ENCODE assay signal across 20 cellular contexts in the genomic region with DNA sequence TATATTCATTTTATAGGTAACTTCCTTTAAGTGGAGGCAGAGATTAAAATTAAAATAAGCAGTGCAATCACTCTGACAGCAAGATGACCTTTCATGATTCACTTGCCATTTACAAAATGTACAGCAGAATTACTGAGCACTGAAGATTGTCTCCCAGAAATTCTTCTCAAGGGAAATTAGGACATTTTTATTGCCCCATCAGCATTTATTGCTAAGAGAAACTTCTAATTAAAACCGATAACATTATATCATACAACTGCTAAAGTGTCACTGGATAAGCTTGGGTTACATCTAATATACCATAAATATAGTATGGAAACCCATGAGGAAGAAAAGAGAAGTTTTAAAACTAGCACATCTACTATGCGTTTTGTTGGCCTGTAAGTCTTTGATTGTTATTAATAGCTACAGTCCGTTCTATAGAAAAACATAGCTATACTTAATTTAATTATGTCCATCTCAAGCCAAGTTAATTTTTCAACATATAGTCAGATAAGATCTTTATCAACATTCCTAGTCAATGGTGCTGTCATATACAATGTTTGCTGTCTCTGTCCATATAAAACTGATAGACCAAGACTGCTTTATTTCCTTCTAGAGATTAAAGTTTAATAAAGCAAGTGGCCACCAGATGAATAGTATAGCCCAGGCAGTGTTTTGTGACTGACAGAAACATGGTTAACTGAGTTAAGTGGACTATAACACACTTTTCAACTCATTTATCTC.
DNase-seq lines count a peak whose midpoint lies in the region; ATAC-seq, FAIRE-seq and TF ChIP-seq lines count a peak whose summit lies in the region.
"Had no signal": no experiment of that assay in that cellular context is flagged by ENCODE, and none has a peak within 500 bp of the region (broad histone marks: within the 10 kb centered on the region; RNA-seq: fewer than 3 reads in every experiment).

No MANE protein-coding gene starts in this region.

- H2BK5ac ChIP-seq in H1 (ENCODE audit: low read depth, low read length) = no peak overlapping the region

- TF ChIP-seq POLR2A in HepG2 (IDR thresholded peaks at IDR 0.05; ENCODE audit: insufficient read depth in 1 of 2, low read depth in 2 of 2, low read length in 2 of 2) (no peak), right lobe of liver (IDR thresholded peaks at IDR 0.05) (no peak), H1 (IDR thresholded peaks at IDR 0.05; ENCODE audit: control extremely low read depth in 1 of 2, low read depth in 2 of 2, low read length in 2 of 2) (no peak)

- TF ChIP-seq EP300 in HepG2 (IDR thresholded peaks at IDR 0.05; ENCODE audit: low read depth in 2 of 2, low read length in 2 of 2) (no peak), HepG2 (CRISPR knock-in tag; IDR thresholded peaks at IDR 0.05; ENCODE audit: borderline replicate concordance) (no peak), H1 (IDR thresholded peaks at IDR 0.05; ENCODE audit: borderline replicate concordance in 1 of 2, low read depth in 2 of 2, low read length in 2 of 2) (no peak)

- DNase-seq in HepG2 (ENCODE audit: low spot score) (no peak), right lobe of liver (no peak), SK-N-DZ (ENCODE audit: low spot score) (peak; percentile 57), H1 (ENCODE audit: low read depth in 1 of 2, low spot score in 2 of 2) (no peak), GF-D8 (lab: John Stamatoyannopoulos, UW) (no peak), MV-4-11 (lab: John Stamatoyannopoulos, UW) (no peak)
- DNase-seq: 8988T; Calu3; CD8-positive, alpha-beta T cell; DMS 273 treated with DMSO at 0.1 percent for 48 hours; DMS53; DND-41; H7; HFFc6 had no signal

- no peak overlapping the region for H3K56ac ChIP-seq in H1 (replicated peaks; ENCODE audit: insufficient read length, low read depth, low read length)

- no peak overlapping the region for H3K4ac ChIP-seq in H1 (replicated peaks; ENCODE audit: insufficient read length, low read depth, low read length)

- no peak overlapping the region for H2BK12ac ChIP-seq in H1 (ENCODE audit: low read depth, low read length)

- H3K23ac ChIP-seq in H1 (ENCODE audit: insufficient read length) = no peak overlapping the region

- no peak overlapping the region for H4K91ac ChIP-seq in H1 (replicated peaks; ENCODE audit: insufficient read length, low read length)

- no peak overlapping the region for H2BK15ac ChIP-seq in H1 (ENCODE audit: low read length)

- POLR2A ChIA-PET in HepG2 (lab: Yijun Ruan, JAX) = no interaction called here
- POLR2A ChIA-PET in H1 (lab: Charles Lee; ENCODE audit: partially characterized antibody) = no interaction called here

- TF ChIP-seq CTCF in HepG2 (CRISPR knock-in tag; IDR thresholded peaks at IDR 0.05) (no peak), right lobe of liver (IDR thresholded peaks at IDR 0.05) (no peak), H1 (IDR thresholded peaks at IDR 0.05; ENCODE audit: control extremely low read depth in 1 of 3, insufficient read depth in 1 of 3, low read depth in 1 of 3, low read length in 3 of 3) (no peak)

- no peak for TF ChIP-seq RAD21 in HepG2 (CRISPR knock-in tag; IDR thresholded peaks at IDR 0.05)
- no peak for TF ChIP-seq RAD21 in H1 (IDR thresholded peaks at IDR 0.05 in 1 of 2, conservative IDR thresholded peaks at IDR 0.05 in 1 of 2; ENCODE audit: low read depth in 2 of 2, low read length in 2 of 2)

- H2AK5ac ChIP-seq in H1 (ENCODE audit: low read depth, low read length) = no peak overlapping the region

- H4K20me1 ChIP-seq in HepG2 (ENCODE audit: insufficient read depth, low read length) (no peaks in the 10 kb centered on the region), H1 (replicated peaks in 1 of 2; ENCODE audit: control insufficient read depth in 1 of 2, insufficient read depth in 2 of 2, low read length in 2 of 2) (peaks cover 0 to 1% of the 10 kb centered on the region in 2 experiments)
- H4K20me1 ChIP-seq: BLaER1 treated with 17β-estradiol and CSF1 and Interleukin-3, amounts not matched to agents 10 nM and 100 nM had no signal

- H3K9ac ChIP-seq in HepG2 (ENCODE audit: insufficient read depth, low read depth, low read length) (no peak overlapping the region), H1 (replicated peaks in 1 of 4; ENCODE audit: extremely low read depth in 1 of 4, low read depth in 3 of 4, low read length in 3 of 4) (no peak overlapping the region)
- H3K9ac ChIP-seq: BLaER1 treated with 17β-estradiol and CSF1 and Interleukin-3, amounts not matched to agents 10 nM and 100 nM; KMS-11 had no signal

- no peak overlapping the region for H3K14ac ChIP-seq in H1 (ENCODE audit: insufficient read length)

- H3K4me1 ChIP-seq in HepG2 (ENCODE audit: insufficient read depth, low read length) (no peaks in the 10 kb centered on the region), right lobe of liver (no peaks in the 10 kb centered on the region), H1 (replicated peaks in 1 of 4; ENCODE audit: control insufficient read depth in 3 of 4, insufficient read depth in 4 of 4, low read length in 3 of 4) (no peaks in the 10 kb centered on the region)

- no TSS peak for BruUV-seq in HepG2 (replicated peaks; lab: Mats Ljungman, UMichigan)

- H3K79me2 ChIP-seq in HepG2 (ENCODE audit: insufficient read depth, low read length) = no peaks in the 10 kb centered on the region
- no peaks in the 10 kb centered on the region for H3K79me2 ChIP-seq in H1 (ENCODE audit: control insufficient read depth in 1 of 2, insufficient read depth in 2 of 2, low read length in 2 of 2)

- no peak overlapping the region for H2BK120ac ChIP-seq in H1 (replicated peaks; ENCODE audit: low read depth, low read length)

- no peak overlapping the region for H3K18ac ChIP-seq in H1 (ENCODE audit: extremely low read depth, low read length)

- ATAC-seq in HepG2 (no peak), right lobe of liver (no peak), HG02970 (IDR thresholded peaks at IDR 0.05; ENCODE audit: low FRiP score, unreplicated experiment) (no peak)
- ATAC-seq: CD8-positive, alpha-beta T cell; GM23338; HCT116 had no signal

- H3K27ac ChIP-seq in HepG2 (ENCODE audit: extremely low read length, insufficient read depth, low read length) = no peak overlapping the region
- no peak overlapping the region for H3K27ac ChIP-seq in right lobe of liver
- no peak overlapping the region for H3K27ac ChIP-seq in H1 (ENCODE audit: low read depth, low read length)
- H3K27ac ChIP-seq: BLaER1 treated with 17β-estradiol and CSF1 and Interleukin-3, amounts not matched to agents 10 nM and 100 nM; KMS-11 had no signal

- H3K4me3 ChIP-seq in HepG2 (replicated peaks in 1 of 3; ENCODE audit: insufficient read depth in 1 of 3, low read depth in 2 of 3, low read length in 3 of 3) (no peak overlapping the region), right lobe of liver (no peak overlapping the region), H1 (ENCODE audit: extremely low read depth in 1 of 4, insufficient read depth in 2 of 4, low read depth in 3 of 4, low read length in 4 of 4) (no peak overlapping the region)
- H3K4me3 ChIP-seq: BLaER1 treated with 17β-estradiol and CSF1 and Interleukin-3, amounts not matched to agents 10 nM and 100 nM; GM23338 had no signal

- H4K8ac ChIP-seq in H1 (ENCODE audit: extremely low read depth, insufficient read depth, low read length) = no peak overlapping the region

- no peak overlapping the region for H4K5ac ChIP-seq in H1 (ENCODE audit: insufficient read length, low read depth, low read length)

- 0% methylated on average over 3 of the region's 3 CpGs for WGBS in HepG2 (ENCODE audit: low lambda C conversion rate)
- WGBS in right lobe of liver (ENCODE audit: insufficient coverage, low coverage, low lambda C conversion rate, missing lambda C conversion rate) = 59% methylated on average over 3 of the region's 3 CpGs
- WGBS in H1 (ENCODE audit: extremely low coverage in 1 of 2, insufficient coverage in 1 of 2, insufficient read length in 1 of 2, insufficient replicate concordance in 2 of 2, low coverage in 1 of 2, low lambda C conversion rate in 2 of 2, missing lambda C conversion rate in 1 of 2), 2 experiments = 89% methylated on average over 3 of the region's 3 CpGs; no CpG with 5 or more reads in 1 of the 2 experiments

- in situ Hi-C loops in HepG2 (cut with HindIII; ENCODE audit: extremely low pct_ligation_motif_present, low pct_unique_long_range_greater_than_20kb) = no loop called here

- H3K27me3 ChIP-seq in HepG2 (ENCODE audit: control insufficient read depth in 1 of 2, insufficient read depth in 2 of 2, low read length in 2 of 2) = no peaks in the 10 kb centered on the region
- H3K27me3 ChIP-seq in right lobe of liver = no peaks in the 10 kb centered on the region
- H3K27me3 ChIP-seq in H1 (replicated peaks in 1 of 4; ENCODE audit: control insufficient read depth in 3 of 4, extremely low read depth in 1 of 4, insufficient read depth in 3 of 4, low read length in 3 of 4) = no peaks in the 10 kb centered on the region
- H3K27me3 ChIP-seq: BLaER1 treated with 17β-estradiol and CSF1 and Interleukin-3, amounts not matched to agents 10 nM and 100 nM had no signal

- H3K79me1 ChIP-seq in H1 (ENCODE audit: low read depth, low read length) = no peaks in the 10 kb centered on the region

- no peak for FAIRE-seq in HepG2 (lab: Jason Lieb, UNC)
- no peak for FAIRE-seq in H1 (lab: Jason Lieb, UNC)
- FAIRE-seq: HTR-8/SVneo had no signal

- intact Hi-C loops in HepG2 (cut with micrococcal nuclease; ENCODE audit: unreplicated experiment) (no loop called here), right lobe of liver (cut with DNase I) (no loop called here)

- no peak overlapping the region for H3K4me2 ChIP-seq in HepG2 (ENCODE audit: low read depth, low read length)
- no peak overlapping the region for H3K4me2 ChIP-seq in H1 (ENCODE audit: insufficient read depth in 1 of 2, low read depth in 2 of 2, low read length in 2 of 2)
- H3K4me2 ChIP-seq: BLaER1 treated with 17β-estradiol and CSF1 and Interleukin-3, amounts not matched to agents 10 nM and 100 nM; GM23338; KMS-11 had no signal

- H2BK20ac ChIP-seq in H1 (ENCODE audit: low read length) = no peak overlapping the region

- H2AFZ ChIP-seq in HepG2 (ENCODE audit: low read length) (no peak overlapping the region), H1 (ENCODE audit: low read length) (no peak overlapping the region)
- H2AFZ ChIP-seq: GM23338 had no signal

- H3K9me3 ChIP-seq in HepG2 (ENCODE audit: low read length) (no peaks in the 10 kb centered on the region), right lobe of liver (no peaks in the 10 kb centered on the region), H1 (ENCODE audit: insufficient read depth in 2 of 2, low read depth in 1 of 2, low read length in 1 of 2) (no peaks in the 10 kb centered on the region)
- H3K9me3 ChIP-seq: BLaER1 treated with 17β-estradiol and CSF1 and Interleukin-3, amounts not matched to agents 10 nM and 100 nM had no signal

- H3K23me2 ChIP-seq in H1 (ENCODE audit: low read depth, low read length) = no peaks in the 10 kb centered on the region

- H3K36me3 ChIP-seq in HepG2 (replicated peaks in 1 of 2; ENCODE audit: control insufficient read depth in 1 of 2, insufficient read depth in 2 of 2, low read length in 2 of 2) (no peaks in the 10 kb centered on the region), right lobe of liver (no peaks in the 10 kb centered on the region), H1 (ENCODE audit: control insufficient read depth in 2 of 4, insufficient read depth in 4 of 4, low read length in 3 of 4) (no peaks in the 10 kb centered on the region; a peak in 1 of 8 replicates)
- H3K36me3 ChIP-seq: BLaER1 treated with 17β-estradiol and CSF1 and Interleukin-3, amounts not matched to agents 10 nM and 100 nM had no signal

- CTCF ChIA-PET in HepG2 (lab: Yijun Ruan, JAX; ENCODE audit: low intra/inter-chr PET ratio, low total read pairs) = no interaction called here
- CTCF ChIA-PET in H1 (lab: Charles Lee; ENCODE audit: partially characterized antibody) = no interaction called here

Comparison
In these comparisons a context has a peak if more than half of its experiments do, and no peak if none do; other contexts are left out.
1. Of the 41 proteins assayed by ChIP-seq in both HepG2 and H1: peak only in HepG2: none; only in H1: none; in both: MAFK; in neither: 40.